ENCODE assay signal across 12 cellular contexts in the genomic region with DNA sequence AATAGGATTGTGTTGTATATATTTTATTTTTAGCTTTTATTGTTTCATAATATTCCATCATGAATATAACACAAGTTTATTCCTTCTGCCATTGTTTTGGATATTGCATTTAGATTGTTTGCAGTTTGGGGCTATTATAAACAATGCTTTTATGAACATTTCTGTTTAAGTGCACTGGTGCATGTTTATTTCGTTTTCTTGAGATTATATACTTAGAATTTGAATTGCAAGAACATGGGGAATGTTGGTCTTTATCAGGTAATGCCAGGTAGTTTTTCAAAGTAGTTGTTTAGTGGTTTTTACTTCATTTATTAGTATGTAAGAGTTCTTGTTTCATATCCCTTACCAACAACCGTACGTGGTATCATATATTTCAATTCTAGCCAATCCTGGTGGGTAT. TPM values are rescaled to one million over a fixed set of nuclear protein-coding genes. Genes with fewer than 3 reads are reported as not detected.
DNase-seq lines count a peak whose midpoint lies in the region; FAIRE-seq and TF ChIP-seq lines count a peak whose summit lies in the region.
"Had no signal": no experiment of that assay in that cellular context is flagged by ENCODE, and none has a peak within 500 bp of the region (broad histone marks: within the 10 kb centered on the region; RNA-seq: fewer than 3 reads in every experiment).

No MANE protein-coding gene starts in this region.

- no peak overlapping the region for H3K27ac Mint-ChIP-seq in osteocyte (ENCODE audit: unreplicated experiment)

- peaks cover 14% of the 10 kb centered on the region for H3K36me3 Mint-ChIP-seq in osteocyte (ENCODE audit: unreplicated experiment)

- H3K4me3 Mint-ChIP-seq in osteocyte (ENCODE audit: unreplicated experiment), result peak overlapping the region; percentile 50

- H3K79me2 ChIP-seq in MM.1S (ENCODE audit: low read length), result peaks cover 97% of the 10 kb centered on the region

- no peaks in the 10 kb centered on the region; the same call in 1 of the 2 replicates for H3K36me3 ChIP-seq in MM.1S (replicated peaks; ENCODE audit: insufficient read depth, low read length)
- peaks cover 4% of the 10 kb centered on the region for H3K36me3 ChIP-seq in effector memory CD4-positive, alpha-beta T cell (ENCODE audit: control insufficient read depth, insufficient read depth, low read length)
- H3K36me3 ChIP-seq: lower lobe of right lung had no signal

- no peaks in the 10 kb centered on the region for H3K9me3 Mint-ChIP-seq in osteocyte (ENCODE audit: unreplicated experiment)

- TF ChIP-seq CTCF in MM.1S (IDR thresholded peaks at IDR 0.05; ENCODE audit: low read length) (no peak), osteocyte (IDR thresholded peaks at IDR 0.05) (no peak), D721Med (IDR thresholded peaks at IDR 0.05; ENCODE audit: insufficient read depth, missing control alignments) (no peak)

- no peak overlapping the region for H3K27ac ChIP-seq in MM.1S (ENCODE audit: low read length)
- H3K27ac ChIP-seq in effector memory CD4-positive, alpha-beta T cell (ENCODE audit: insufficient read depth, low read length, poor library complexity, severe bottlenecking), result no peak overlapping the region
- H3K27ac ChIP-seq: lower lobe of right lung, Peyer's patch had no signal

- no peaks in the 10 kb centered on the region for H3K27me3 Mint-ChIP-seq in osteocyte (ENCODE audit: unreplicated experiment)

- H3K9ac ChIP-seq in MM.1S (ENCODE audit: low read length), result no peak overlapping the region

- no peak overlapping the region for H3K4me3 ChIP-seq in MM.1S (ENCODE audit: low read length)
- H3K4me3 ChIP-seq in effector memory CD4-positive, alpha-beta T cell (ENCODE audit: insufficient read depth, low read depth, low read length, poor library complexity, severe bottlenecking), result peak overlapping the region; percentile 7
- H3K4me3 ChIP-seq: lower lobe of right lung had no signal

- peak overlapping the region; percentile 22; the same call in 1 of the 2 replicates for H3K4me2 ChIP-seq in MM.1S (ENCODE audit: low read depth, low read length)

- peaks cover 74% of the 10 kb centered on the region for H3K4me1 Mint-ChIP-seq in osteocyte (ENCODE audit: unreplicated experiment)

- H4K20me1 ChIP-seq in MM.1S (ENCODE audit: insufficient read depth, low read length), result peaks cover 52% of the 10 kb centered on the region

- no peaks in the 10 kb centered on the region for H3K9me2 ChIP-seq in MM.1S (replicated peaks; ENCODE audit: insufficient read depth, low read length)

- no peak for DNase-seq in MM.1S
- no peak for DNase-seq in effector memory CD4-positive, alpha-beta T cell
- DNase-seq in osteocyte (ENCODE audit: extremely low spot score, unreplicated experiment), result no peak
- DNase-seq in D341Med (ENCODE audit: low spot score), result no peak
- DNase-seq in activated effector memory CD4-positive, alpha-beta T cell treated with anti-CD3 and anti-CD28 coated beads, Interleukin-2, amount 50 U/mL, for 16 hours, result no peak
- DNase-seq in D721Med (ENCODE audit: insufficient read length, low spot score), result no peak
- DNase-seq: activated gamma-delta T cell treated with Interleukin-2 at 50 U/mL for 16 hours, cortex of kidney, DMS79 treated with DMSO at 0.1 percent for 48 hours, lower lobe of right lung, Peyer's patch had no signal

- no peak overlapping the region for H2AFZ ChIP-seq in MM.1S (ENCODE audit: low read length)

- H3K4me1 ChIP-seq in MM.1S (ENCODE audit: low read length), result peaks cover 20% of the 10 kb centered on the region; the same call in 1 of the 2 replicates
- peaks cover 63% of the 10 kb centered on the region for H3K4me1 ChIP-seq in effector memory CD4-positive, alpha-beta T cell (ENCODE audit: control insufficient read depth, insufficient read depth, low read length, poor library complexity, severe bottlenecking)

- FAIRE-seq in G401.6 (lab: Jason Lieb, UNC) (peak; percentile 46), D721Med (lab: Jason Lieb, UNC) (no peak)

- H3K27me3 ChIP-seq in MM.1S (replicated peaks; ENCODE audit: insufficient read depth, low read length), result no peaks in the 10 kb centered on the region
- H3K27me3 ChIP-seq in effector memory CD4-positive, alpha-beta T cell (replicated peaks; ENCODE audit: control insufficient read depth, insufficient read depth, low read length, poor library complexity, severe bottlenecking), result no peaks in the 10 kb centered on the region
- H3K27me3 ChIP-seq: Peyer's patch had no signal

- no peaks in the 10 kb centered on the region for H3K9me3 ChIP-seq in MM.1S (replicated peaks; ENCODE audit: insufficient read depth, low read length)
- H3K9me3 ChIP-seq in effector memory CD4-positive, alpha-beta T cell (ENCODE audit: control insufficient read depth, low read length), result no peaks in the 10 kb centered on the region
- H3K9me3 ChIP-seq: lower lobe of right lung, Peyer's patch had no signal

- H3F3A ChIP-seq in MM.1S (ENCODE audit: insufficient read depth, low read length), result peaks cover 14% of the 10 kb centered on the region; the same call in 1 of the 2 replicates

RNA-seq across cellular contexts. Expression of a gene that starts 4.3 kb away (rescaled TPM):
- 97.8 and 111 TPM in 2 replicates for total RNA-seq in osteocyte
